Comparison of ENCODE assay signal across 19 cellular contexts in the genomic region with DNA sequence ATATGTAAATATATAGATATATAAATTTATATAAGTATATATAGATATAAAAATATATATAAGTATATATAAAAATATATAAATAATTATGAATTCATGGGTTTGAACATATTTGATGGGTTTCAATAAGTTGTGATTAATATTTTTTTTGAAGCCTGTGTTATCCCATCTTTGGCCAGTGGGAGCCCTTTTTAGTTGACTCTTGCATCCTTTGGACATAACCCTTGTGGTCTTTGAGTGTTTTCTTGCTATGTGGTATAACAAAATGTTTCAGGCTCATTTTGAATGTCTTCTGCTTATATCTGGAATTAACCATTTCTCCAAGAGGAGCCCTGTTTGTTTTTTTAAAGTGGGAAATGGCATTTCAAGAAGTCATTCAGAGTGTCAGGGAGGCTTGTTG. TPM values are rescaled to one million over a fixed set of nuclear protein-coding genes. Genes with fewer than 3 reads are reported as not detected.
A peak's percentile ranks its signal among the peaks of the same experiment; 100 is the strongest.
DNase-seq lines count a peak whose midpoint lies in the region; TF ChIP-seq lines count a peak whose summit lies in the region.
"Had no signal": no experiment of that assay in that cellular context is flagged by ENCODE, and none has a peak within 500 bp of the region (broad histone marks: within the 10 kb centered on the region; RNA-seq: fewer than 3 reads in every experiment).

No MANE protein-coding gene starts in this region.

- H3K9me3 ChIP-seq in Loucy (ENCODE audit: insufficient read depth, low read depth, low read length) (no peaks in the 10 kb centered on the region), osteoblast (ENCODE audit: low read depth, low read length) (no peaks in the 10 kb centered on the region), ovary (no peaks in the 10 kb centered on the region)
- H3K9me3 ChIP-seq: esophagus muscularis mucosa, heart left ventricle, left lung, neutrophil, tibial nerve had no signal

- H3K4me1 ChIP-seq in Loucy (ENCODE audit: insufficient read depth, low read length, poor library complexity, severe bottlenecking) (no peaks in the 10 kb centered on the region), osteoblast (ENCODE audit: insufficient read depth, low read length) (peaks cover 33% of the 10 kb centered on the region), ovary (ENCODE audit: insufficient read depth) (peaks cover 15% of the 10 kb centered on the region)

- intact Hi-C loops in ovary (cut with DNase I), result no loop called here

- H3K36me3 ChIP-seq in Loucy (ENCODE audit: insufficient read depth, low read length) (no peaks in the 10 kb centered on the region), osteoblast (ENCODE audit: insufficient read depth, low read length) (no peaks in the 10 kb centered on the region), ovary (no peaks in the 10 kb centered on the region)
- H3K36me3 ChIP-seq: esophagus muscularis mucosa, heart left ventricle, left lung, neutrophil, tibial nerve had no signal

- H3K9me2 ChIP-seq in Loucy (replicated peaks; ENCODE audit: low read depth, low read length), result no peaks in the 10 kb centered on the region; the same call in 1 of the 2 replicates

- peak; percentile 4 for TF ChIP-seq CTCF in GM12865 (IDR thresholded peaks at IDR 0.05; ENCODE audit: insufficient read depth, low read depth, low read length, missing control alignments)
- peak; percentile 17 for TF ChIP-seq CTCF in Loucy (conservative IDR thresholded peaks at IDR 0.05; ENCODE audit: low read length)
- peak; percentile 38 for TF ChIP-seq CTCF in choroid plexus epithelial cell (conservative IDR thresholded peaks at IDR 0.05; ENCODE audit: low read depth, low read length)
- peak; percentile 13 for TF ChIP-seq CTCF in osteoblast (IDR thresholded peaks at IDR 0.05; ENCODE audit: extremely low read depth, low read depth, low read length)
- no peak for TF ChIP-seq CTCF in ovary (IDR thresholded peaks at IDR 0.05)

- no peak overlapping the region for H3K9ac ChIP-seq in Loucy (ENCODE audit: low read depth, low read length, poor library complexity, severe bottlenecking)

- no peak for TF ChIP-seq EP300 in ovary (IDR thresholded peaks at IDR 0.05)

- no peak overlapping the region for H3K27ac ChIP-seq in osteoblast (ENCODE audit: low read depth, low read length)
- H3K27ac ChIP-seq in ovary, result no peak overlapping the region
- H3K27ac ChIP-seq: esophagus muscularis mucosa, heart left ventricle, left lung, neutrophil, tibial nerve had no signal

- TF ChIP-seq POLR2A in ovary (IDR thresholded peaks at IDR 0.05), result no peak

- no peaks in the 10 kb centered on the region for H3F3A ChIP-seq in Loucy (ENCODE audit: low read depth)

- H2AFZ ChIP-seq in Loucy (ENCODE audit: low read length) (no peak overlapping the region), osteoblast (ENCODE audit: low read length) (no peak overlapping the region)

- DNase-seq in GM12865 (ENCODE audit: low read depth) (no peak), choroid plexus epithelial cell (ENCODE audit: low read depth) (peak; percentile 18), osteoblast (ENCODE audit: insufficient read length, low spot score, missing footprints) (no peak), C1 segment of cervical spinal cord (lab: John Stamatoyannopoulos, UW) (no peak), ovary (no peak), AG20443 (ENCODE audit: low spot score) (no peak)
- DNase-seq: activated CD4-positive, alpha-beta T cell treated with anti-CD3 and anti-CD28 coated beads for 48 hours; AML-193; Calu3; heart left ventricle; left lung; NCI-H1105; NCI-H2081 treated with DMSO at 0.1 percent for 48 hours; NCI-H510A treated with DMSO at 0.1 percent for 48 hours; retina had no signal

- no peaks in the 10 kb centered on the region for H3K27me3 ChIP-seq in Loucy (ENCODE audit: insufficient read depth, low read length, poor library complexity, severe bottlenecking)
- no peaks in the 10 kb centered on the region for H3K27me3 ChIP-seq in osteoblast (ENCODE audit: insufficient read depth, low read length)
- no peaks in the 10 kb centered on the region for H3K27me3 ChIP-seq in ovary
- H3K27me3 ChIP-seq: esophagus muscularis mucosa, heart left ventricle, left lung, tibial nerve had no signal

- H3K4me3 ChIP-seq in GM12865 (ENCODE audit: low read depth, low read length) (no peak overlapping the region), Loucy (ENCODE audit: low read length, poor library complexity, severe bottlenecking) (no peak overlapping the region), choroid plexus epithelial cell (ENCODE audit: low read depth, low read length) (no peak overlapping the region), osteoblast (ENCODE audit: insufficient read depth, low read length) (no peak overlapping the region), ovary (no peak overlapping the region)
- H3K4me3 ChIP-seq: esophagus muscularis mucosa, heart left ventricle, left lung, tibial nerve had no signal

- no peaks in the 10 kb centered on the region for H3K79me2 ChIP-seq in Loucy (ENCODE audit: insufficient read depth, low read length)
- H3K79me2 ChIP-seq in osteoblast (ENCODE audit: insufficient read depth, low read length), result peaks cover 88% of the 10 kb centered on the region

- H4K20me1 ChIP-seq in Loucy (ENCODE audit: insufficient read depth, low read length, poor library complexity, severe bottlenecking), result no peaks in the 10 kb centered on the region
- H4K20me1 ChIP-seq in osteoblast (ENCODE audit: insufficient read depth, low read length), result peaks cover 39% of the 10 kb centered on the region

- no peak overlapping the region for H3K4me2 ChIP-seq in Loucy (ENCODE audit: low read depth, low read length, poor library complexity, severe bottlenecking)
- H3K4me2 ChIP-seq in osteoblast (ENCODE audit: insufficient read depth, low read length), result no peak overlapping the region

RNA-seq across cellular contexts. Expression of a gene that starts 15.2 kb away (rescaled TPM):
- 66.3 and 98.1 TPM in 2 replicates for total RNA-seq in osteoblast
- total RNA-seq in ovary, result 10 to 100 TPM; 14.1 to 28.4 (median 19.8) TPM
- polyA plus RNA-seq in ovary, result 10 to 100 TPM in 1 of 2 donors, 1 to 10 TPM in 1; 7.9 to 11.6 TPM

RNA-seq across cellular contexts. Expression of a gene that starts 20.8 kb away (rescaled TPM):
- total RNA-seq in osteoblast (74.3 and 77.1 TPM in 2 replicates), ovary (10 to 100 TPM; 28.8 to 57.6 (median 46.7) TPM)
- polyA plus RNA-seq in ovary, result 10 to 100 TPM; 14.1 to 29.5 TPM

Comparison
In these comparisons a context has a peak if more than half of its experiments do, and no peak if none do; other contexts are left out.
1. CTCF ChIP-seq: peak in GM12865 (single experiment), Loucy (single experiment), choroid plexus epithelial cell (single experiment) and osteoblast (single experiment); none in ovary (0 of 3).